Comparison of ENCODE assay signal across 29 cellular contexts in the genomic region with DNA sequence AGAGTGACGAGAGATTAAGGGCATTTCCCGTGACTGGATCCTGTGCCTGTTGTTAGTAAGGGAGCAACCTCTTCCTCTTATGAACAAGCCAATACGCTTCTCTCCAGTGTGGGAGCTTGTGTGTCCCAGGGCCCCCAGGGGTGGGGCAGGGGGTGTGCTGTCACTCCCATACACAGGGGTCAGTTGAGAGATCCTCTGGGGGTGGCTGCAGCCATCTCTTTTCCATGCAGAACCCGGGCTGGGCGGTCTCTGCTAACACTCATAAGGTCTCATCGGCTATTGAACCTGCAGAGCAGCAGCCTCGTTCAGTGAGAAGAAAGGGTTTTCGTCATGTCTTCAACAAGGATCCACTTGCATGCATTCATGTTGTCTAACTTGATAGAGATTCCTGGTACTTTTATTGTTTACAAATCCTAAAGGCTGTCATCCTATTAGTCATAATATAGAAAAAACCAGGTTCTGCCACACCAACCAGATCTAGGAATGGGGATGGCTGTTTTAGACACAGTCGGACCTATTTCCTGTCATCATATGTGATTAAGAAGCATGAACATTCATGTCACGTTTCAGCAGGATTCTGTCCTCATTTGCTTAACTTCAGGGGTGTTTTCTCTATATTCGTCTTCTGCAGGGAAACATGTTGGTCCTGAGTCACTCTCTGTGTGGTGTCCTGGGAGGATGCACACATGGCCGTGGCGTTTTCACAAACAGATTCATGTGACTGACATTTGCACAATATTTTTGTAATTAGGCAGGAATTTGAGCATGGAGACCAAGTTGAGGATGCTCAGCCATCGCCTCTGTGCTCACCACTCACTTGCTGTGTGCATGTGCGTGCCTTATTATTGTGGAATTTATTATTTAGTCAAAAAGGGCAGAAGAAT. TPM values are rescaled to one million over a fixed set of nuclear protein-coding genes. Genes with fewer than 3 reads are reported as not detected.
DNase-seq lines count a peak whose midpoint lies in the region; ATAC-seq, FAIRE-seq and TF ChIP-seq lines count a peak whose summit lies in the region.
"Had no signal": no experiment of that assay in that cellular context is flagged by ENCODE, and none has a peak within 500 bp of the region (broad histone marks: within the 10 kb centered on the region; RNA-seq: fewer than 3 reads in every experiment).

No MANE protein-coding gene starts in this region.

- FAIRE-seq in frontal cortex (lab: Jason Lieb, UNC) = no peak
- FAIRE-seq: GM12891, GM19239, TTC549 had no signal

- H2AK5ac ChIP-seq in mesenchymal stem cell (ENCODE audit: low read length, severe bottlenecking) = no peak overlapping the region

- H2BK5ac ChIP-seq in mesenchymal stem cell (ENCODE audit: low read depth, low read length, poor library complexity, severe bottlenecking) = no peak overlapping the region

- WGBS in mesenchymal stem cell = 76% methylated on average over 11 of the region's 15 CpGs
- WGBS in esophagus squamous epithelium, 2 donors = 63 to 68% methylated on average over 11 to 13 of the region's 15 CpGs

- H3K9me3 ChIP-seq in mesenchymal stem cell (ENCODE audit: control insufficient read depth, low read length) (no peaks in the 10 kb centered on the region), esophagus squamous epithelium (no peaks in the 10 kb centered on the region)
- H3K9me3 ChIP-seq: SJSA1, spleen, thyroid gland had no signal

- H3K9ac ChIP-seq in mesenchymal stem cell (ENCODE audit: low read length) = peak overlapping the region; percentile 66

- H3K4ac ChIP-seq in mesenchymal stem cell (ENCODE audit: low read depth in 1 of 2, low read length in 2 of 2) = no peak overlapping the region

- H2BK15ac ChIP-seq in mesenchymal stem cell (ENCODE audit: low read depth, poor library complexity, severe bottlenecking) = no peak overlapping the region

- H3K36me3 ChIP-seq in BJ (ENCODE audit: control insufficient read depth, insufficient read depth, low read length) (no peaks in the 10 kb centered on the region), mesenchymal stem cell (ENCODE audit: control insufficient read depth in 1 of 2, insufficient read depth in 2 of 2, low read depth in 1 of 2, low read length in 2 of 2) (no peaks in the 10 kb centered on the region), esophagus squamous epithelium (no peaks in the 10 kb centered on the region)
- H3K36me3 ChIP-seq: SJSA1, spleen, thyroid gland had no signal

- no peak overlapping the region for H3K23ac ChIP-seq in mesenchymal stem cell (ENCODE audit: low read length in 2 of 2)

- intact Hi-C loops in esophagus squamous epithelium (cut with DNase I) = no loop called here

- no peak for TF ChIP-seq POLR2A in esophagus squamous epithelium (IDR thresholded peaks at IDR 0.05)

- H3K79me1 ChIP-seq in mesenchymal stem cell (replicated peaks; ENCODE audit: low read length, poor library complexity, severe bottlenecking) = no peaks in the 10 kb centered on the region

- peak; percentile 59 for DNase-seq in BJ (ENCODE audit: low read depth)
- peak; percentile 65 for DNase-seq in HCEC 1CT
- peak; percentile 39 for DNase-seq in choroid plexus epithelial cell (ENCODE audit: low read depth)
- DNase-seq in mesenchymal stem cell = no peak
- no peak for DNase-seq in NCI-H128 (lab: John Stamatoyannopoulos, UW; ENCODE audit: unreplicated experiment)
- no peak for DNase-seq in frontal cortex (ENCODE audit: low spot score in 2 of 2)
- no peak for DNase-seq in esophagus squamous epithelium (lab: John Stamatoyannopoulos, UW)
- DNase-seq: activated CD4-positive, alpha-beta T cell treated with anti-CD3 and anti-CD28 coated beads for 48 hours; CD4-positive, alpha-beta memory T cell; Karpas-422; kidney glomerular epithelial cell; naive B cell; NCI-H1105; NK-92 treated with Interleukin-12 subunit alpha and Interleukin-12 subunit beta, amount 100 ng/mL, for 24 hours; retina; stimulated activated CD4-positive, alpha-beta T cell treated with anti-CD3 and anti-CD28 coated beads, Interleukin-4, amount 100 ng/mL, for 1 hour; stimulated activated naive CD8-positive, alpha-beta T cell treated with anti-CD3 and anti-CD28 coated beads, Interleukin-15, Interleukin-2, amounts not matched to agents 100 U/mL and 50 U/mL, for 24 hours; T-helper 1 cell; thyroid gland had no signal

- no peak overlapping the region for H4K8ac ChIP-seq in mesenchymal stem cell (ENCODE audit: low read length)

- CTCF ChIA-PET in BJ (lab: Yijun Ruan, JAX) = interaction anchor here (1.1 kb wide), 1 partner anchor 11 kb away, joined by 3 read pairs; no protein-coding TSS in a partner anchor

- no peak for ATAC-seq in activated CD4-positive, CD25-positive, alpha-beta regulatory T cell treated with anti-CD3 and anti-CD28 coated beads, Interleukin-2, amount 50 U/mL, for 24 hours
- ATAC-seq: activated T-helper 17 cell treated with anti-CD3 and anti-CD28 coated beads, Interleukin-2, amount 50 U/mL, for 72 hours; Panc1; stimulated activated naive CD8-positive, alpha-beta T cell treated with anti-CD3 and anti-CD28 coated beads, Interleukin-15, Interleukin-2, amounts not matched to agents 100 U/mL and 50 U/mL, for 24 hours had no signal

- TF ChIP-seq CTCF in BJ (IDR thresholded peaks at IDR 0.05; ENCODE audit: insufficient read depth, low read depth, low read length) (no peak), choroid plexus epithelial cell (conservative IDR thresholded peaks at IDR 0.05; ENCODE audit: low read depth, low read length) (no peak), esophagus squamous epithelium (IDR thresholded peaks at IDR 0.05) (no peak)

- H2BK12ac ChIP-seq in mesenchymal stem cell (ENCODE audit: low read length in 2 of 2) = no peak overlapping the region

- H2AFZ ChIP-seq in mesenchymal stem cell (ENCODE audit: low read depth, low read length) = no peak overlapping the region

- no peak overlapping the region for H3K4me2 ChIP-seq in mesenchymal stem cell (ENCODE audit: low read length, poor library complexity, severe bottlenecking)

- H2BK120ac ChIP-seq in mesenchymal stem cell (ENCODE audit: low read depth, low read length) = no peak overlapping the region

- no peak overlapping the region for H3K27ac ChIP-seq in mesenchymal stem cell (ENCODE audit: low read length, poor library complexity, severe bottlenecking)
- H3K27ac ChIP-seq in esophagus squamous epithelium = peak overlapping the region in 2 of 4 donors; percentile 21 to 75
- H3K27ac ChIP-seq: SJSA1, spleen, thyroid gland had no signal

- no peak overlapping the region for H3K14ac ChIP-seq in mesenchymal stem cell (ENCODE audit: low read length in 2 of 2)

- no peak overlapping the region for H4K91ac ChIP-seq in mesenchymal stem cell (ENCODE audit: low read length)

- no peak overlapping the region for H3K18ac ChIP-seq in mesenchymal stem cell (ENCODE audit: low read depth in 1 of 2, low read length in 2 of 2)

- peaks cover 17% of the 10 kb centered on the region for H3K4me1 ChIP-seq in mesenchymal stem cell (ENCODE audit: control insufficient read depth, insufficient read depth, low read depth, low read length)
- H3K4me1 ChIP-seq in esophagus squamous epithelium = peaks cover 7 to 50% (median 26%) of the 10 kb centered on the region in 3 donors
- H3K4me1 ChIP-seq: spleen, thyroid gland had no signal

- no peaks in the 10 kb centered on the region for H3K27me3 ChIP-seq in BJ (ENCODE audit: control insufficient read depth, insufficient read depth, low read length)
- H3K27me3 ChIP-seq in mesenchymal stem cell (ENCODE audit: control insufficient read depth in 1 of 2, insufficient read depth in 1 of 2, low read length in 2 of 2) = no peaks in the 10 kb centered on the region
- H3K27me3 ChIP-seq in esophagus squamous epithelium = no peaks in the 10 kb centered on the region
- H3K27me3 ChIP-seq: SJSA1, thyroid gland had no signal

- POLR2A ChIA-PET in BJ (lab: Charles Lee) = no interaction called here

- H3K4me3 ChIP-seq in BJ (ENCODE audit: low read depth, low read length) (no peak overlapping the region), choroid plexus epithelial cell (ENCODE audit: low read depth, low read length) (no peak overlapping the region), mesenchymal stem cell (ENCODE audit: insufficient read depth in 1 of 2, low read depth in 1 of 2, low read length in 2 of 2) (no peak overlapping the region), esophagus squamous epithelium (no peak overlapping the region)
- H3K4me3 ChIP-seq: coronary artery, SJSA1, spleen, thyroid gland had no signal

RNA-seq across cellular contexts. Expression of a gene that starts 13.3 kb away (rescaled TPM):
- polyA plus RNA-seq in BJ (2011; rRNA removed) = 534 and 857 TPM in 2 replicates
- 490 and 492 TPM in 2 replicates for polyA minus RNA-seq in BJ (2011; rRNA and poly(A)+ RNA removed)
- 1.1 TPM for polyA plus RNA-seq in mesenchymal stem cell (2013, experiment 1 of 2)
- 1.2 TPM for polyA plus RNA-seq in mesenchymal stem cell (2013, experiment 2 of 2)
- total RNA-seq in frontal cortex (6.5 TPM), esophagus squamous epithelium (10 to 100 TPM in 3 of 4 donors, 1 to 10 TPM in 1; 4.3 to 35.7 (median 25.5) TPM)
- total RNA-seq: activated T-helper 17 cell treated with anti-CD3 and anti-CD28 coated beads, Interleukin-2, amount 50 U/mL, for 72 hours; CD4-positive, alpha-beta memory T cell; NCI-H460; SJSA1 had no signal

Comparison
In these comparisons a context has a peak if more than half of its experiments do, and no peak if none do; other contexts are left out.
1. DNase-seq: peak in BJ (single experiment), HCEC 1CT (single experiment) and choroid plexus epithelial cell (single experiment); none in mesenchymal stem cell (single experiment), NCI-H128 (single experiment), frontal cortex (0 of 2) and esophagus squamous epithelium (single experiment).